ENCODE assay signal across 8 cellular contexts in genomic region chr17:82603981-82604448, GRCh38. TPM values are rescaled to one million over a fixed set of nuclear protein-coding genes. Genes with fewer than 3 reads are reported as not detected.
DNase-seq lines count a peak whose midpoint lies in the region; ATAC-seq and TF ChIP-seq lines count a peak whose summit lies in the region.

No MANE protein-coding gene starts in this region.

- peaks cover 58% of the 10 kb centered on the region for H3K36me3 Mint-ChIP-seq in activated CD8-positive, alpha-beta T cell treated with anti-CD3 and anti-CD28 coated beads, Interleukin-2, amount 10 ng/mL, durations not matched to agents 7 days and 5 days (ENCODE audit: low read depth)
- peaks cover 39% of the 10 kb centered on the region for H3K36me3 Mint-ChIP-seq in HFFc6 (ENCODE audit: low read depth)
- H3K36me3 Mint-ChIP-seq in Calu3 (ENCODE audit: insufficient read depth, unreplicated experiment) = peaks cover 89% of the 10 kb centered on the region

- peak; percentile 81 for ATAC-seq in activated CD8-positive, alpha-beta T cell treated with anti-CD3 and anti-CD28 coated beads, Interleukin-2, amount 10 ng/mL, durations not matched to agents 7 days and 5 days
- peak; percentile 45 to 75 (median 64) for ATAC-seq in heart left ventricle
- ATAC-seq in psoas muscle = peak in 3 of 4 donors; percentile 26 to 34 (median 28)
- no peak for ATAC-seq in GM19455 (IDR thresholded peaks at IDR 0.05; ENCODE audit: unreplicated experiment)
- ATAC-seq in GM19397 (IDR thresholded peaks at IDR 0.05; ENCODE audit: unreplicated experiment) = no peak

- TF ChIP-seq POLR2A in heart left ventricle (IDR thresholded peaks at IDR 0.05) = peak in 1 of 2 donors; percentile 20

- H3K27me3 ChIP-seq in heart left ventricle = no peaks in the 10 kb centered on the region
- H3K27me3 ChIP-seq in psoas muscle (ENCODE audit: insufficient read depth in 3 of 3, low read length in 2 of 3) = no peaks in the 10 kb centered on the region

- POLR2A ChIA-PET in activated CD8-positive, alpha-beta T cell treated with anti-CD3 and anti-CD28 coated beads, Interleukin-2, amount 10 ng/mL, durations not matched to agents 7 days and 5 days (lab: Charles Lee) = interaction anchor here (0.6 kb wide), 1 partner anchor 1372 kb away, joined by 3 read pairs; no protein-coding TSS in a partner anchor

- CTCF ChIA-PET in activated CD8-positive, alpha-beta T cell treated with anti-CD3 and anti-CD28 coated beads, Interleukin-2, amount 10 ng/mL, durations not matched to agents 7 days and 5 days (lab: Charles Lee) = interaction anchor here (1.1 kb wide), 1 partner anchor 50 kb away, joined by 4 read pairs; no protein-coding TSS in a partner anchor
- CTCF ChIA-PET in Calu3 (lab: Charles Lee) = no interaction called here

- no peak for TF ChIP-seq CTCF in heart left ventricle (IDR thresholded peaks at IDR 0.05)
- no peak for TF ChIP-seq CTCF in psoas muscle (IDR thresholded peaks at IDR 0.05)
- no peak for TF ChIP-seq CTCF in HFFc6 (IDR thresholded peaks at IDR 0.05)
- no peak for TF ChIP-seq CTCF in Calu3 (IDR thresholded peaks at IDR 0.05; ENCODE audit: unreplicated experiment)

- WGBS in heart left ventricle, 4 donors = 41 to 53% (median 46%) methylated on average over 18 of the region's 18 CpGs
- 54 to 61% (median 55%) methylated on average over 18 of the region's 18 CpGs for WGBS in psoas muscle, 3 donors

- peaks cover 3 to 42% (median 25%) of the 10 kb centered on the region in 12 donors for H3K4me1 ChIP-seq in heart left ventricle
- peaks cover 7% of the 10 kb centered on the region for H3K4me1 ChIP-seq in psoas muscle

- peak overlapping the region in 9 of 12 donors; percentile 17 to 87 (median 40) for H3K27ac ChIP-seq in heart left ventricle
- H3K27ac ChIP-seq in psoas muscle = no peak overlapping the region

- no peaks in the 10 kb centered on the region for H3K9me3 ChIP-seq in heart left ventricle
- no peaks in the 10 kb centered on the region for H3K9me3 ChIP-seq in psoas muscle

- H3K36me3 ChIP-seq in heart left ventricle (peaks cover 0 to 84% (median 55%) of the 10 kb centered on the region in 9 donors), psoas muscle (ENCODE audit: insufficient read depth in 1 of 2, low read depth in 1 of 2) (peaks cover 0 to 72% of the 10 kb centered on the region in 2 donors)

- intact Hi-C loops in heart left ventricle (cut with DNase I) = no loop called here
- intact Hi-C loops in psoas muscle (cut with DNase I) = loop anchor here in 1 of 2 donors (5.0 kb wide), 1 partner anchor 38 kb away; no protein-coding TSS in a partner anchor
- intact Hi-C loops in Calu3 (cut with micrococcal nuclease; ENCODE audit: unreplicated experiment) = no loop called here

- H3K27me3 Mint-ChIP-seq in activated CD8-positive, alpha-beta T cell treated with anti-CD3 and anti-CD28 coated beads, Interleukin-2, amount 10 ng/mL, durations not matched to agents 7 days and 5 days (ENCODE audit: low read depth) = no peaks in the 10 kb centered on the region
- H3K27me3 Mint-ChIP-seq in HFFc6 (ENCODE audit: insufficient read depth) = peaks cover 2% of the 10 kb centered on the region
- no peaks in the 10 kb centered on the region for H3K27me3 Mint-ChIP-seq in Calu3 (ENCODE audit: unreplicated experiment)

- BruUV-seq in Calu3 (replicated peaks; lab: Mats Ljungman, UMichigan) = no TSS peak

- H3K4me3 Mint-ChIP-seq in activated CD8-positive, alpha-beta T cell treated with anti-CD3 and anti-CD28 coated beads, Interleukin-2, amount 10 ng/mL, durations not matched to agents 7 days and 5 days = no peak overlapping the region
- H3K4me3 Mint-ChIP-seq in HFFc6 (no peak overlapping the region), Calu3 (ENCODE audit: low read depth, unreplicated experiment) (no peak overlapping the region)

- no peaks in the 10 kb centered on the region for H3K9me3 Mint-ChIP-seq in activated CD8-positive, alpha-beta T cell treated with anti-CD3 and anti-CD28 coated beads, Interleukin-2, amount 10 ng/mL, durations not matched to agents 7 days and 5 days (ENCODE audit: insufficient read depth)
- H3K9me3 Mint-ChIP-seq in HFFc6 = no peaks in the 10 kb centered on the region
- no peaks in the 10 kb centered on the region for H3K9me3 Mint-ChIP-seq in Calu3 (ENCODE audit: low read depth, unreplicated experiment)

- in situ Hi-C loops in KBM-7 (cut with MboI; ENCODE audit: low pct_unique_long_range_greater_than_20kb, low sequenced_read_pairs) = no loop called here

- peaks cover 16% of the 10 kb centered on the region for H3K4me1 Mint-ChIP-seq in activated CD8-positive, alpha-beta T cell treated with anti-CD3 and anti-CD28 coated beads, Interleukin-2, amount 10 ng/mL, durations not matched to agents 7 days and 5 days (ENCODE audit: low read depth)
- H3K4me1 Mint-ChIP-seq in HFFc6 (ENCODE audit: low read depth) (no peaks in the 10 kb centered on the region; the same call in 1 of the 2 replicates), Calu3 (ENCODE audit: low read depth, unreplicated experiment) (no peaks in the 10 kb centered on the region)

- H3K4me3 ChIP-seq in heart left ventricle (peak overlapping the region in 6 of 12 donors; percentile 3 to 36 (median 19)), psoas muscle (no peak overlapping the region)

- H3K27ac Mint-ChIP-seq in activated CD8-positive, alpha-beta T cell treated with anti-CD3 and anti-CD28 coated beads, Interleukin-2, amount 10 ng/mL, durations not matched to agents 7 days and 5 days = peak overlapping the region; percentile 47
- H3K27ac Mint-ChIP-seq in HFFc6 = no peak overlapping the region
- H3K27ac Mint-ChIP-seq in Calu3 (ENCODE audit: unreplicated experiment) = no peak overlapping the region

- DNase-seq in KBM-7 = peak; percentile 95
- DNase-seq in activated CD8-positive, alpha-beta T cell treated with anti-CD3 and anti-CD28 coated beads, Interleukin-2, amount 10 ng/mL, durations not matched to agents 7 days and 5 days = peak; percentile 60
- peak; percentile 60 to 79 (median 67) for DNase-seq in heart left ventricle
- DNase-seq in psoas muscle = no peak
- DNase-seq in HFFc6 = no peak
- DNase-seq in Calu3 = no peak

RNA-seq across cellular contexts. Expression of gene WDR45B, which starts 44.2 kb away (rescaled TPM):
- total RNA-seq in activated CD8-positive, alpha-beta T cell treated with anti-CD3 and anti-CD28 coated beads, Interleukin-2, amount 10 ng/mL, durations not matched to agents 7 days and 5 days = 10 to 100 TPM; 38.2 to 40.2 TPM
- 10 to 100 TPM; 33.9 to 48.2 (median 40.1) TPM for total RNA-seq in heart left ventricle
- polyA plus RNA-seq in heart left ventricle = 10 to 100 TPM; 23.5 to 60.7 TPM
- 10 to 100 TPM; 25.1 to 35.7 (median 30.9) TPM for total RNA-seq in psoas muscle
- 10 to 100 TPM; 21.4 to 62.7 (median 43.5) TPM for polyA plus RNA-seq in psoas muscle
- total RNA-seq in HFFc6 (2021; fragmentation: NEBNext Ultra II Directional; extraction: Animal tissue kit (Norgen Biotek cat#: 25700)) = 10 to 100 TPM; 60.6 to 73.5 (median 66.3) TPM
- 106 and 108 TPM in 2 replicates for total RNA-seq in Calu3 (2022)

Comparison
In these comparisons a context has a peak if more than half of its experiments do, and no peak if none do; other contexts are left out.
1. DNase-seq: peak in KBM-7 (single experiment), activated CD8-positive, alpha-beta T cell treated with anti-CD3 and anti-CD28 coated beads, Interleukin-2, amount 10 ng/mL, durations not matched to agents 7 days and 5 days (single experiment) and heart left ventricle (5 of 5); none in psoas muscle (0 of 2), HFFc6 (single experiment) and Calu3 (single experiment).
2. ATAC-seq: peak in activated CD8-positive, alpha-beta T cell treated with anti-CD3 and anti-CD28 coated beads, Interleukin-2, amount 10 ng/mL, durations not matched to agents 7 days and 5 days (single experiment), heart left ventricle (4 of 4) and psoas muscle (3 of 4); none in GM19455 (single experiment) and GM19397 (single experiment).